Comparison of ENCODE assay signal across 1 cellular context in genomic region chr2:241080405-241081189, GRCh38.
TF ChIP-seq lines count a peak whose summit lies in the region.

No MANE protein-coding gene starts in this region.

TF ChIP-seq in H1, 55 proteins besides CTCF, POLR2A, EP300 and RAD21:
- no peak for TF ChIP-seq CHD1 (IDR thresholded peaks at IDR 0.05; ENCODE audit: low read depth, low read length)
- TF ChIP-seq CHD2 (IDR thresholded peaks at IDR 0.05; ENCODE audit: low read length) = no peak
- TF ChIP-seq GTF2F1 (IDR thresholded peaks at IDR 0.05; ENCODE audit: borderline replicate concordance, low read depth, low read length) = no peak
- TF ChIP-seq KDM4A (IDR thresholded peaks at IDR 0.05; ENCODE audit: low read depth, low read length, severe bottlenecking) = no peak
- TF ChIP-seq TAF1 (IDR thresholded peaks at IDR 0.05; ENCODE audit: low read depth, low read length) = no peak
- no peak for TF ChIP-seq YY1 (IDR thresholded peaks at IDR 0.05; ENCODE audit: low read depth, low read length)
- TF ChIP-seq CTBP2 (IDR thresholded peaks at IDR 0.05; ENCODE audit: borderline replicate concordance, insufficient read depth, insufficient read length, low read length) = no peak
